ENCODE assay signal across 1 cellular context in the genomic region with DNA sequence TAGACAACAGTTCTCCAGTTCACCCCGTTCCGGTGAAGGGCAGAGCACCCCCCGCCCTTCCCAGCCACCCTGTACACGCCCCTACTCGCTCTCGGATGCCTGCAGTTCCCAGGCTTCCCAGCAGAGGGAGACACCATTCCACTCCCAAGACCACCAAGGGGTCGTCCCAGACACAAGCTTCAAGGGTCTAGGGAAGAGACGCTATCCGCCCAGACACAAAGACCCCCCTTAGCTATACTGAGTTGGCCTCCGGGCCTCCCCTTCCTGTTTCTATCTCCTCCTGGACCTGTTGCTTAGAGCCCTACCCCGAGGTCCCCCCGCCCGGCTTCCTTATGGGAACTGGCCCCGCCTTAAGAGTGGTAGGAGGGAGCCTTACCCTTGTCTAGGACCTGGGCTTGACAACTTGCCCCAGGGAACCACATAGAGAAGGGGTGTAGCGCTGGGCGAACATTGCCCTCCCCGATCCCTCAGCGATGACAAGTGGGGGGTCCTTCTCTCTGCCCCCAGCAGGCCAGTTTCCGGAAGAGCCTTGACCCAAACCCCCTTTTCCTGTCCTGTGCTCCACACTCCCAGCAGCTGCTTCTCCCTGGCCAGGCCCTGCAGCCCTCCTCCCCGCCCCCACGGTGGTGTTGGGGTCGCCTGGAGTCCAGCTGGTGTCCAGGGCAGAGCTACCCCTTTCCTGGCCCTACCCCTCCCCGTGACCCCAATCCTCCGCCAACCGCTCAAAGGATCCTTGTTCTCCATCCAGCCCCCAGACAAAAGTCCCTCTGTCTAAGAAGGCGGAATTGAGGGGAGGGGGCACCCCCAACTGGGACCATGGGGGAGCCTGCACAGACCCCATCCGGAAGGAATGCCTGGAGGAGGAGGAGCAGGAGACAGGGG.
A peak's percentile ranks its signal among the peaks of the same experiment; 100 is the strongest.
TF ChIP-seq lines count a peak whose summit lies in the region.

No MANE protein-coding gene starts in this region.

TF ChIP-seq in K562, 482 proteins besides CTCF, POLR2A, EP300 and RAD21 (continues in another document):
- TF ChIP-seq PURB (CRISPR knock-in tag; IDR thresholded peaks at IDR 0.05; ENCODE audit: low read depth) = no peak
- TF ChIP-seq, protein P1, sequence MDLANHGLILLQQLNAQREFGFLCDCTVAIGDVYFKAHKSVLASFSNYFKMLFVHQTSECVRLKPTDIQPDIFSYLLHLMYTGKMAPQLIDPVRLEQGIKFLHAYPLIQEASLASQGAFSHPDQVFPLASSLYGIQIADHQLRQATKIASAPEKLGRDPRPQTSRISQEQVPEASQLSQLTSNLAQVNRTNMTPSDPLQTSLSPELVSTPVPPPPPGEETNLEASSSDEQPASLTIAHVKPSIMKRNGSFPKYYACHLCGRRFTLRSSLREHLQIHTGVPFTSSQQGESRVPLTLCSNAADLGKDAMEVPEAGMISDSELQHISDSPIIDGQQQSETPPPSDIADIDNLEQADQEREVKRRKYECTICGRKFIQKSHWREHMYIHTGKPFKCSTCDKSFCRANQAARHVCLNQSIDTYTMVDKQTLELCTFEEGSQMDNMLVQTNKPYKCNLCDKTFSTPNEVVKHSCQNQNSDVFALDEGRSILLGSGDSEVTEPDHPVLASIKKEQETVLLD (IDR thresholded peaks at IDR 0.05) = peak; percentile 65; the same call in 1 of the 2 replicates
- TF ChIP-seq CC2D1A (IDR thresholded peaks at IDR 0.05) = peak; percentile 61; the same call in 1 of the 2 replicates
- no peak for TF ChIP-seq ZBTB17 (CRISPR knock-in tag; IDR thresholded peaks at IDR 0.05)
- TF ChIP-seq, protein P2, sequence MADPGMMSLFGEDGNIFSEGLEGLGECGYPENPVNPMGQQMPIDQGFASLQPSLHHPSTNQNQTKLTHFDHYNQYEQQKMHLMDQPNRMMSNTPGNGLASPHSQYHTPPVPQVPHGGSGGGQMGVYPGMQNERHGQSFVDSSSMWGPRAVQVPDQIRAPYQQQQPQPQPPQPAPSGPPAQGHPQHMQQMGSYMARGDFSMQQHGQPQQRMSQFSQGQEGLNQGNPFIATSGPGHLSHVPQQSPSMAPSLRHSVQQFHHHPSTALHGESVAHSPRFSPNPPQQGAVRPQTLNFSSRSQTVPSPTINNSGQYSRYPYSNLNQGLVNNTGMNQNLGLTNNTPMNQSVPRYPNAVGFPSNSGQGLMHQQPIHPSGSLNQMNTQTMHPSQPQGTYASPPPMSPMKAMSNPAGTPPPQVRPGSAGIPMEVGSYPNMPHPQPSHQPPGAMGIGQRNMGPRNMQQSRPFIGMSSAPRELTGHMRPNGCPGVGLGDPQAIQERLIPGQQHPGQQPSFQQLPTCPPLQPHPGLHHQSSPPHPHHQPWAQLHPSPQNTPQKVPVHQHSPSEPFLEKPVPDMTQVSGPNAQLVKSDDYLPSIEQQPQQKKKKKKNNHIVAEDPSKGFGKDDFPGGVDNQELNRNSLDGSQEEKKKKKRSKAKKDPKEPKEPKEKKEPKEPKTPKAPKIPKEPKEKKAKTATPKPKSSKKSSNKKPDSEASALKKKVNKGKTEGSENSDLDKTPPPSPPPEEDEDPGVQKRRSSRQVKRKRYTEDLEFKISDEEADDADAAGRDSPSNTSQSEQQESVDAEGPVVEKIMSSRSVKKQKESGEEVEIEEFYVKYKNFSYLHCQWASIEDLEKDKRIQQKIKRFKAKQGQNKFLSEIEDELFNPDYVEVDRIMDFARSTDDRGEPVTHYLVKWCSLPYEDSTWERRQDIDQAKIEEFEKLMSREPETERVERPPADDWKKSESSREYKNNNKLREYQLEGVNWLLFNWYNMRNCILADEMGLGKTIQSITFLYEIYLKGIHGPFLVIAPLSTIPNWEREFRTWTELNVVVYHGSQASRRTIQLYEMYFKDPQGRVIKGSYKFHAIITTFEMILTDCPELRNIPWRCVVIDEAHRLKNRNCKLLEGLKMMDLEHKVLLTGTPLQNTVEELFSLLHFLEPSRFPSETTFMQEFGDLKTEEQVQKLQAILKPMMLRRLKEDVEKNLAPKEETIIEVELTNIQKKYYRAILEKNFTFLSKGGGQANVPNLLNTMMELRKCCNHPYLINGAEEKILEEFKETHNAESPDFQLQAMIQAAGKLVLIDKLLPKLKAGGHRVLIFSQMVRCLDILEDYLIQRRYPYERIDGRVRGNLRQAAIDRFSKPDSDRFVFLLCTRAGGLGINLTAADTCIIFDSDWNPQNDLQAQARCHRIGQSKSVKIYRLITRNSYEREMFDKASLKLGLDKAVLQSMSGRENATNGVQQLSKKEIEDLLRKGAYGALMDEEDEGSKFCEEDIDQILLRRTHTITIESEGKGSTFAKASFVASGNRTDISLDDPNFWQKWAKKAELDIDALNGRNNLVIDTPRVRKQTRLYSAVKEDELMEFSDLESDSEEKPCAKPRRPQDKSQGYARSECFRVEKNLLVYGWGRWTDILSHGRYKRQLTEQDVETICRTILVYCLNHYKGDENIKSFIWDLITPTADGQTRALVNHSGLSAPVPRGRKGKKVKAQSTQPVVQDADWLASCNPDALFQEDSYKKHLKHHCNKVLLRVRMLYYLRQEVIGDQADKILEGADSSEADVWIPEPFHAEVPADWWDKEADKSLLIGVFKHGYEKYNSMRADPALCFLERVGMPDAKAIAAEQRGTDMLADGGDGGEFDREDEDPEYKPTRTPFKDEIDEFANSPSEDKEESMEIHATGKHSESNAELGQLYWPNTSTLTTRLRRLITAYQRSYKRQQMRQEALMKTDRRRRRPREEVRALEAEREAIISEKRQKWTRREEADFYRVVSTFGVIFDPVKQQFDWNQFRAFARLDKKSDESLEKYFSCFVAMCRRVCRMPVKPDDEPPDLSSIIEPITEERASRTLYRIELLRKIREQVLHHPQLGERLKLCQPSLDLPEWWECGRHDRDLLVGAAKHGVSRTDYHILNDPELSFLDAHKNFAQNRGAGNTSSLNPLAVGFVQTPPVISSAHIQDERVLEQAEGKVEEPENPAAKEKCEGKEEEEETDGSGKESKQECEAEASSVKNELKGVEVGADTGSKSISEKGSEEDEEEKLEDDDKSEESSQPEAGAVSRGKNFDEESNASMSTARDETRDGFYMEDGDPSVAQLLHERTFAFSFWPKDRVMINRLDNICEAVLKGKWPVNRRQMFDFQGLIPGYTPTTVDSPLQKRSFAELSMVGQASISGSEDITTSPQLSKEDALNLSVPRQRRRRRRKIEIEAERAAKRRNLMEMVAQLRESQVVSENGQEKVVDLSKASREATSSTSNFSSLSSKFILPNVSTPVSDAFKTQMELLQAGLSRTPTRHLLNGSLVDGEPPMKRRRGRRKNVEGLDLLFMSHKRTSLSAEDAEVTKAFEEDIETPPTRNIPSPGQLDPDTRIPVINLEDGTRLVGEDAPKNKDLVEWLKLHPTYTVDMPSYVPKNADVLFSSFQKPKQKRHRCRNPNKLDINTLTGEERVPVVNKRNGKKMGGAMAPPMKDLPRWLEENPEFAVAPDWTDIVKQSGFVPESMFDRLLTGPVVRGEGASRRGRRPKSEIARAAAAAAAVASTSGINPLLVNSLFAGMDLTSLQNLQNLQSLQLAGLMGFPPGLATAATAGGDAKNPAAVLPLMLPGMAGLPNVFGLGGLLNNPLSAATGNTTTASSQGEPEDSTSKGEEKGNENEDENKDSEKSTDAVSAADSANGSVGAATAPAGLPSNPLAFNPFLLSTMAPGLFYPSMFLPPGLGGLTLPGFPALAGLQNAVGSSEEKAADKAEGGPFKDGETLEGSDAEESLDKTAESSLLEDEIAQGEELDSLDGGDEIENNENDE (IDR thresholded peaks at IDR 0.05; ENCODE audit: low read depth, low read length) = no peak
- TF ChIP-seq KLF13 (tag; IDR thresholded peaks at IDR 0.05; ENCODE audit: borderline replicate concordance, low read depth) = 0 out of 2 replicates have a peak, but pooled peaks have one; percentile 41
- no peak for TF ChIP-seq KLF6 (CRISPR knock-in tag; IDR thresholded peaks at IDR 0.05; ENCODE audit: borderline replicate concordance)
- no peak for TF ChIP-seq EP400 (IDR thresholded peaks at IDR 0.05)
- TF ChIP-seq SREBF1 (IDR thresholded peaks at IDR 0.05; ENCODE audit: borderline replicate concordance, low read depth, low read length) = no peak
- peak; percentile 72; the same call in 1 of the 2 replicates for TF ChIP-seq MTA3 (IDR thresholded peaks at IDR 0.05; ENCODE audit: borderline replicate concordance)
- TF ChIP-seq L3MBTL2 (IDR thresholded peaks at IDR 0.05) = 0 out of 2 replicates have a peak, but pooled peaks have one; percentile 31
- TF ChIP-seq, protein P3, sequence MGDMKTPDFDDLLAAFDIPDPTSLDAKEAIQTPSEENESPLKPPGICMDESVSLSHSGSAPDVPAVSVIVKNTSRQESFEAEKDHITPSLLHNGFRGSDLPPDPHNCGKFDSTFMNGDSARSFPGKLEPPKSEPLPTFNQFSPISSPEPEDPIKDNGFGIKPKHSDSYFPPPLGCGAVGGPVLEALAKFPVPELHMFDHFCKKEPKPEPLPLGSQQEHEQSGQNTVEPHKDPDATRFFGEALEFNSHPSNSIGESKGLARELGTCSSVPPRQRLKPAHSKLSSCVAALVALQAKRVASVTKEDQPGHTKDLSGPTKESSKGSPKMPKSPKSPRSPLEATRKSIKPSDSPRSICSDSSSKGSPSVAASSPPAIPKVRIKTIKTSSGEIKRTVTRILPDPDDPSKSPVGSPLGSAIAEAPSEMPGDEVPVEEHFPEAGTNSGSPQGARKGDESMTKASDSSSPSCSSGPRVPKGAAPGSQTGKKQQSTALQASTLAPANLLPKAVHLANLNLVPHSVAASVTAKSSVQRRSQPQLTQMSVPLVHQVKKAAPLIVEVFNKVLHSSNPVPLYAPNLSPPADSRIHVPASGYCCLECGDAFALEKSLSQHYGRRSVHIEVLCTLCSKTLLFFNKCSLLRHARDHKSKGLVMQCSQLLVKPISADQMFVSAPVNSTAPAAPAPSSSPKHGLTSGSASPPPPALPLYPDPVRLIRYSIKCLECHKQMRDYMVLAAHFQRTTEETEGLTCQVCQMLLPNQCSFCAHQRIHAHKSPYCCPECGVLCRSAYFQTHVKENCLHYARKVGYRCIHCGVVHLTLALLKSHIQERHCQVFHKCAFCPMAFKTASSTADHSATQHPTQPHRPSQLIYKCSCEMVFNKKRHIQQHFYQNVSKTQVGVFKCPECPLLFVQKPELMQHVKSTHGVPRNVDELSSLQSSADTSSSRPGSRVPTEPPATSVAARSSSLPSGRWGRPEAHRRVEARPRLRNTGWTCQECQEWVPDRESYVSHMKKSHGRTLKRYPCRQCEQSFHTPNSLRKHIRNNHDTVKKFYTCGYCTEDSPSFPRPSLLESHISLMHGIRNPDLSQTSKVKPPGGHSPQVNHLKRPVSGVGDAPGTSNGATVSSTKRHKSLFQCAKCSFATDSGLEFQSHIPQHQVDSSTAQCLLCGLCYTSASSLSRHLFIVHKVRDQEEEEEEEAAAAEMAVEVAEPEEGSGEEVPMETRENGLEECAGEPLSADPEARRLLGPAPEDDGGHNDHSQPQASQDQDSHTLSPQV (IDR thresholded peaks at IDR 0.05) = no peak
- no peak for TF ChIP-seq ZNF134 (CRISPR knock-in tag; conservative IDR thresholded peaks at IDR 0.05)
- TF ChIP-seq CEBPG (CRISPR knock-in tag; IDR thresholded peaks at IDR 0.05) = no peak
- no peak for TF ChIP-seq CEBPG (tag; conservative IDR thresholded peaks at IDR 0.05 in 1 of 2, IDR thresholded peaks at IDR 0.05 in 1 of 2)
- no peak for TF ChIP-seq U2AF2 (optimal IDR thresholded peaks at IDR 0.05; ENCODE audit: low read depth, low read length)
- no peak for TF ChIP-seq ZNF830 (CRISPR knock-in tag; IDR thresholded peaks at IDR 0.05)
- peak; percentile 67; the same call in 1 of the 2 replicates for TF ChIP-seq XRCC5 (IDR thresholded peaks at IDR 0.05; ENCODE audit: low read depth, low read length)
- TF ChIP-seq RCOR1 (IDR thresholded peaks at IDR 0.05; ENCODE audit: borderline replicate concordance in 1 of 2, low read depth in 2 of 2, low read length in 2 of 2) = peak in 1 of 2 experiments; percentile 19; a peak in 1 of 4 replicates
- no peak for TF ChIP-seq ARNT (IDR thresholded peaks at IDR 0.05)
- TF ChIP-seq, protein P4, sequence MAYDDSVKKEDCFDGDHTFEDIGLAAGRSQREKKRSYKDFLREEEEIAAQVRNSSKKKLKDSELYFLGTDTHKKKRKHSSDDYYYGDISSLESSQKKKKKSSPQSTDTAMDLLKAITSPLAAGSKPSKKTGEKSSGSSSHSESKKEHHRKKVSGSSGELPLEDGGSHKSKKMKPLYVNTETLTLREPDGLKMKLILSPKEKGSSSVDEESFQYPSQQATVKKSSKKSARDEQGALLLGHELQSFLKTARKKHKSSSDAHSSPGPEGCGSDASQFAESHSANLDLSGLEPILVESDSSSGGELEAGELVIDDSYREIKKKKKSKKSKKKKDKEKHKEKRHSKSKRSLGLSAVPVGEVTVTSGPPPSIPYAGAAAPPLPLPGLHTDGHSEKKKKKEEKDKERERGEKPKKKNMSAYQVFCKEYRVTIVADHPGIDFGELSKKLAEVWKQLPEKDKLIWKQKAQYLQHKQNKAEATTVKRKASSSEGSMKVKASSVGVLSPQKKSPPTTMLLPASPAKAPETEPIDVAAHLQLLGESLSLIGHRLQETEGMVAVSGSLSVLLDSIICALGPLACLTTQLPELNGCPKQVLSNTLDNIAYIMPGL (CRISPR knock-in tag; IDR thresholded peaks at IDR 0.05) = no peak
- no peak for TF ChIP-seq TAF7 (tag; IDR thresholded peaks at IDR 0.05)
- TF ChIP-seq BACH1 (tag; IDR thresholded peaks at IDR 0.05) = no peak
- TF ChIP-seq, protein P5, sequence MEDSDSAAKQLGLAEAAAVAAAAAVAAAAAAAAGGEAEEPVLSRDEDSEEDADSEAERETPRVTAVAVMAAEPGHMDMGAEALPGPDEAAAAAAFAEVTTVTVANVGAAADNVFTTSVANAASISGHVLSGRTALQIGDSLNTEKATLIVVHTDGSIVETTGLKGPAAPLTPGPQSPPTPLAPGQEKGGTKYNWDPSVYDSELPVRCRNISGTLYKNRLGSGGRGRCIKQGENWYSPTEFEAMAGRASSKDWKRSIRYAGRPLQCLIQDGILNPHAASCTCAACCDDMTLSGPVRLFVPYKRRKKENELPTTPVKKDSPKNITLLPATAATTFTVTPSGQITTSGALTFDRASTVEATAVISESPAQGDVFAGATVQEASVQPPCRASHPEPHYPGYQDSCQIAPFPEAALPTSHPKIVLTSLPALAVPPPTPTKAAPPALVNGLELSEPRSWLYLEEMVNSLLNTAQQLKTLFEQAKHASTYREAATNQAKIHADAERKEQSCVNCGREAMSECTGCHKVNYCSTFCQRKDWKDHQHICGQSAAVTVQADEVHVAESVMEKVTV (CRISPR knock-in tag; IDR thresholded peaks at IDR 0.05) = 0 out of 2 replicates have a peak, but pooled peaks have one; percentile 32
- peak; percentile 33; the same call in 1 of the 2 replicates for TF ChIP-seq HDAC2 (IDR thresholded peaks at IDR 0.05)
- TF ChIP-seq, protein P6, sequence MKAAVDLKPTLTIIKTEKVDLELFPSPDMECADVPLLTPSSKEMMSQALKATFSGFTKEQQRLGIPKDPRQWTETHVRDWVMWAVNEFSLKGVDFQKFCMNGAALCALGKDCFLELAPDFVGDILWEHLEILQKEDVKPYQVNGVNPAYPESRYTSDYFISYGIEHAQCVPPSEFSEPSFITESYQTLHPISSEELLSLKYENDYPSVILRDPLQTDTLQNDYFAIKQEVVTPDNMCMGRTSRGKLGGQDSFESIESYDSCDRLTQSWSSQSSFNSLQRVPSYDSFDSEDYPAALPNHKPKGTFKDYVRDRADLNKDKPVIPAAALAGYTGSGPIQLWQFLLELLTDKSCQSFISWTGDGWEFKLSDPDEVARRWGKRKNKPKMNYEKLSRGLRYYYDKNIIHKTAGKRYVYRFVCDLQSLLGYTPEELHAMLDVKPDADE (conservative IDR thresholded peaks at IDR 0.05; ENCODE audit: control insufficient read depth, low read depth, low read length) = no peak
- no peak for TF ChIP-seq PHTF2 (CRISPR knock-in tag; IDR thresholded peaks at IDR 0.05)
- TF ChIP-seq ELF4 (CRISPR knock-in tag; IDR thresholded peaks at IDR 0.05) = no peak
